Comparison of ENCODE assay signal across 1 cellular context in the genomic region with DNA sequence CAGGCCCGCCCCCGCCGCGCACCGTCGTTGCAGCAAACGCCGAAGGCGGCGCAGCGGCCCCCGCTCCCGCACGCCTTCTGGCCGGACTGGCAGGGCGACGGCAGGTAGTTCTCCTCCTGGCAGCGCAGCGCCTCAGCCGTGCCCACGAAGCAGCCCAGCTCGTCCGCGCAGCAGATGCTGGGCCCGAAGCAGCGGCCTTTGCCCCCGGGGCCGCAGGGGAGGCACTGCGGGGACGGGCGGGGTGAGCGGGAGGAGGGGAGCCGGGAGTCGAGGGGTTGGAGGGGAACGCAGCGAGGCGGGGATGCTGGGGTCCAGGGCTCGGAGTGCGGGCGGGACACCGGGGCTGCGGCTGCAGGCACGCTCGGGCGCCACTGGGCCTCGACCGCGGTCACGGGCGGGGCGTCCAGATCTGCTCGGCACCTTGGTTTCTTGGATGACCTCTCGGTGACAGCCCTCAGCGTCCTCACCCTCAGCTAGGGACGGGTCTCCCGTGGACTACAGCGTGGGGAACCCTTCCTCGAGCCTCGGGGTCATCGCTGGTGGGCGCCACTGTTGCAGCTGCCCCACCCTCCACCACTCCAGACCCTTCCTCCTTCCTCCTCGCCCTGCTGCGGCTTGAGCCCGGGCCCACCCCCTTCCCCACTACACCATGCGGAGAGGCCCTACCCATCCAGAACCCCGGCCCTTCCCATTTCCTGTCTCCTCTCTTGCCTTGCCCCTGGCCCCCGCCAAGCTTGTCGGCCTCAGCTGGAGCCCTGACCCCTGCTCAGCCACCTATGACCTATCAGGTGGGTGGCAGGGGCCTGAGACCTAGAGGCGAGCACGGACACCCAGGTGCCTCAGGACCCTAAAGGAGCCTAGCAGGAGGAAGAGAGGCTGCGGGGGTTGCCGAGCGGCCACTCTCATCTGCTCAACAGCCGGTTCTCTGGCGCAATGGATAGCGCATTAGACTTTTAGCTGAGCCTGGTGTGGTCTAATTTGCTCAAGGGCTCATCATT.
TF ChIP-seq lines count a peak whose summit lies in the region.

No MANE protein-coding gene starts in this region.

TF ChIP-seq in HepG2, 621 proteins besides CTCF, POLR2A, EP300 and RAD21 (continues in another document):
- TF ChIP-seq ATF1 (CRISPR knock-in tag; IDR thresholded peaks at IDR 0.05) (no peak), SRY (CRISPR knock-in tag; IDR thresholded peaks at IDR 0.05) (no peak), NCOA2 (CRISPR knock-in tag; IDR thresholded peaks at IDR 0.05) (no peak), NPAS2 (CRISPR knock-in tag; IDR thresholded peaks at IDR 0.05; ENCODE audit: borderline replicate concordance) (no peak), ZNF333 (CRISPR knock-in tag; IDR thresholded peaks at IDR 0.05; ENCODE audit: borderline replicate concordance) (no peak), SRSF9 (IDR thresholded peaks at IDR 0.05; ENCODE audit: borderline replicate concordance, insufficient read depth, low read depth, low read length, poor library complexity, severe bottlenecking) (no peak), ZFP36L2 (CRISPR knock-in tag; IDR thresholded peaks at IDR 0.05) (no peak), TBX3 (IDR thresholded peaks at IDR 0.05; ENCODE audit: borderline replicate concordance) (no peak), EHMT2 (IDR thresholded peaks at IDR 0.05; ENCODE audit: borderline replicate concordance, low read depth, low read length) (no peak), MAZ (IDR thresholded peaks at IDR 0.05; ENCODE audit: borderline replicate concordance, low read depth, low read length) (no peak; the same call in 1 of the 2 replicates), MAZ (CRISPR knock-in tag; IDR thresholded peaks at IDR 0.05; ENCODE audit: low read depth) (peak; percentile 53; the same call in 1 of the 2 replicates), ZNF850 (CRISPR knock-in tag; conservative IDR thresholded peaks at IDR 0.05) (no peak), ZNF746 (CRISPR knock-in tag; IDR thresholded peaks at IDR 0.05) (no peak), ZNF234 (CRISPR knock-in tag; conservative IDR thresholded peaks at IDR 0.05) (no peak), HNRNPL (IDR thresholded peaks at IDR 0.05; ENCODE audit: low read depth, low read length) (no peak), ZNF337 (CRISPR knock-in tag; IDR thresholded peaks at IDR 0.05; ENCODE audit: borderline replicate concordance, low read depth) (no peak), ZNF572 (CRISPR knock-in tag; IDR thresholded peaks at IDR 0.05) (0 out of 2 replicates have a peak, but pooled peaks have one; percentile 63), NFYC (CRISPR knock-in tag; IDR thresholded peaks at IDR 0.05) (no peak), U2AF2 (IDR thresholded peaks at IDR 0.05; ENCODE audit: low read depth, low read length) (no peak), FIP1L1 (IDR thresholded peaks at IDR 0.05; ENCODE audit: borderline replicate concordance, insufficient read depth, low read depth, low read length) (no peak), HOXA3 (CRISPR knock-in tag; IDR thresholded peaks at IDR 0.05) (peak; percentile 18)
- TF ChIP-seq, protein P1, sequence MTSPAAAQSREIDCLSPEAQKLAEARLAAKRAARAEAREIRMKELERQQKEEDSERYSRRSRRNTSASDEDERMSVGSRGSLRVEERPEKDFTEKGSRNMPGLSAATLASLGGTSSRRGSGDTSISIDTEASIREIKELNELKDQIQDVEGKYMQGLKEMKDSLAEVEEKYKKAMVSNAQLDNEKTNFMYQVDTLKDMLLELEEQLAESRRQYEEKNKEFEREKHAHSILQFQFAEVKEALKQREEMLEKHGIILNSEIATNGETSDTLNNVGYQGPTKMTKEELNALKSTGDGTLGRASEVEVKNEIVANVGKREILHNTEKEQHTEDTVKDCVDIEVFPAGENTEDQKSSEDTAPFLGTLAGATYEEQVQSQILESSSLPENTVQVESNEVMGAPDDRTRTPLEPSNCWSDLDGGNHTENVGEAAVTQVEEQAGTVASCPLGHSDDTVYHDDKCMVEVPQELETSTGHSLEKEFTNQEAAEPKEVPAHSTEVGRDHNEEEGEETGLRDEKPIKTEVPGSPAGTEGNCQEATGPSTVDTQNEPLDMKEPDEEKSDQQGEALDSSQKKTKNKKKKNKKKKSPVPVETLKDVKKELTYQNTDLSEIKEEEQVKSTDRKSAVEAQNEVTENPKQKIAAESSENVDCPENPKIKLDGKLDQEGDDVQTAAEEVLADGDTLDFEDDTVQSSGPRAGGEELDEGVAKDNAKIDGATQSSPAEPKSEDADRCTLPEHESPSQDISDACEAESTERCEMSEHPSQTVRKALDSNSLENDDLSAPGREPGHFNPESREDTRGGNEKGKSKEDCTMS (CRISPR knock-in tag; conservative IDR thresholded peaks at IDR 0.05), result no peak
- TF ChIP-seq, protein P2, sequence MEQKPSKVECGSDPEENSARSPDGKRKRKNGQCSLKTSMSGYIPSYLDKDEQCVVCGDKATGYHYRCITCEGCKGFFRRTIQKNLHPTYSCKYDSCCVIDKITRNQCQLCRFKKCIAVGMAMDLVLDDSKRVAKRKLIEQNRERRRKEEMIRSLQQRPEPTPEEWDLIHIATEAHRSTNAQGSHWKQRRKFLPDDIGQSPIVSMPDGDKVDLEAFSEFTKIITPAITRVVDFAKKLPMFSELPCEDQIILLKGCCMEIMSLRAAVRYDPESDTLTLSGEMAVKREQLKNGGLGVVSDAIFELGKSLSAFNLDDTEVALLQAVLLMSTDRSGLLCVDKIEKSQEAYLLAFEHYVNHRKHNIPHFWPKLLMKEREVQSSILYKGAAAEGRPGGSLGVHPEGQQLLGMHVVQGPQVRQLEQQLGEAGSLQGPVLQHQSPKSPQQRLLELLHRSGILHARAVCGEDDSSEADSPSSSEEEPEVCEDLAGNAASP (CRISPR knock-in tag; IDR thresholded peaks at IDR 0.05; ENCODE audit: borderline replicate concordance), result no peak
- TF ChIP-seq, protein P3, sequence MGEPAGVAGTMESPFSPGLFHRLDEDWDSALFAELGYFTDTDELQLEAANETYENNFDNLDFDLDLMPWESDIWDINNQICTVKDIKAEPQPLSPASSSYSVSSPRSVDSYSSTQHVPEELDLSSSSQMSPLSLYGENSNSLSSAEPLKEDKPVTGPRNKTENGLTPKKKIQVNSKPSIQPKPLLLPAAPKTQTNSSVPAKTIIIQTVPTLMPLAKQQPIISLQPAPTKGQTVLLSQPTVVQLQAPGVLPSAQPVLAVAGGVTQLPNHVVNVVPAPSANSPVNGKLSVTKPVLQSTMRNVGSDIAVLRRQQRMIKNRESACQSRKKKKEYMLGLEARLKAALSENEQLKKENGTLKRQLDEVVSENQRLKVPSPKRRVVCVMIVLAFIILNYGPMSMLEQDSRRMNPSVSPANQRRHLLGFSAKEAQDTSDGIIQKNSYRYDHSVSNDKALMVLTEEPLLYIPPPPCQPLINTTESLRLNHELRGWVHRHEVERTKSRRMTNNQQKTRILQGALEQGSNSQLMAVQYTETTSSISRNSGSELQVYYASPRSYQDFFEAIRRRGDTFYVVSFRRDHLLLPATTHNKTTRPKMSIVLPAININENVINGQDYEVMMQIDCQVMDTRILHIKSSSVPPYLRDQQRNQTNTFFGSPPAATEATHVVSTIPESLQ (CRISPR knock-in tag; conservative IDR thresholded peaks at IDR 0.05), result no peak
- TF ChIP-seq, protein P4, sequence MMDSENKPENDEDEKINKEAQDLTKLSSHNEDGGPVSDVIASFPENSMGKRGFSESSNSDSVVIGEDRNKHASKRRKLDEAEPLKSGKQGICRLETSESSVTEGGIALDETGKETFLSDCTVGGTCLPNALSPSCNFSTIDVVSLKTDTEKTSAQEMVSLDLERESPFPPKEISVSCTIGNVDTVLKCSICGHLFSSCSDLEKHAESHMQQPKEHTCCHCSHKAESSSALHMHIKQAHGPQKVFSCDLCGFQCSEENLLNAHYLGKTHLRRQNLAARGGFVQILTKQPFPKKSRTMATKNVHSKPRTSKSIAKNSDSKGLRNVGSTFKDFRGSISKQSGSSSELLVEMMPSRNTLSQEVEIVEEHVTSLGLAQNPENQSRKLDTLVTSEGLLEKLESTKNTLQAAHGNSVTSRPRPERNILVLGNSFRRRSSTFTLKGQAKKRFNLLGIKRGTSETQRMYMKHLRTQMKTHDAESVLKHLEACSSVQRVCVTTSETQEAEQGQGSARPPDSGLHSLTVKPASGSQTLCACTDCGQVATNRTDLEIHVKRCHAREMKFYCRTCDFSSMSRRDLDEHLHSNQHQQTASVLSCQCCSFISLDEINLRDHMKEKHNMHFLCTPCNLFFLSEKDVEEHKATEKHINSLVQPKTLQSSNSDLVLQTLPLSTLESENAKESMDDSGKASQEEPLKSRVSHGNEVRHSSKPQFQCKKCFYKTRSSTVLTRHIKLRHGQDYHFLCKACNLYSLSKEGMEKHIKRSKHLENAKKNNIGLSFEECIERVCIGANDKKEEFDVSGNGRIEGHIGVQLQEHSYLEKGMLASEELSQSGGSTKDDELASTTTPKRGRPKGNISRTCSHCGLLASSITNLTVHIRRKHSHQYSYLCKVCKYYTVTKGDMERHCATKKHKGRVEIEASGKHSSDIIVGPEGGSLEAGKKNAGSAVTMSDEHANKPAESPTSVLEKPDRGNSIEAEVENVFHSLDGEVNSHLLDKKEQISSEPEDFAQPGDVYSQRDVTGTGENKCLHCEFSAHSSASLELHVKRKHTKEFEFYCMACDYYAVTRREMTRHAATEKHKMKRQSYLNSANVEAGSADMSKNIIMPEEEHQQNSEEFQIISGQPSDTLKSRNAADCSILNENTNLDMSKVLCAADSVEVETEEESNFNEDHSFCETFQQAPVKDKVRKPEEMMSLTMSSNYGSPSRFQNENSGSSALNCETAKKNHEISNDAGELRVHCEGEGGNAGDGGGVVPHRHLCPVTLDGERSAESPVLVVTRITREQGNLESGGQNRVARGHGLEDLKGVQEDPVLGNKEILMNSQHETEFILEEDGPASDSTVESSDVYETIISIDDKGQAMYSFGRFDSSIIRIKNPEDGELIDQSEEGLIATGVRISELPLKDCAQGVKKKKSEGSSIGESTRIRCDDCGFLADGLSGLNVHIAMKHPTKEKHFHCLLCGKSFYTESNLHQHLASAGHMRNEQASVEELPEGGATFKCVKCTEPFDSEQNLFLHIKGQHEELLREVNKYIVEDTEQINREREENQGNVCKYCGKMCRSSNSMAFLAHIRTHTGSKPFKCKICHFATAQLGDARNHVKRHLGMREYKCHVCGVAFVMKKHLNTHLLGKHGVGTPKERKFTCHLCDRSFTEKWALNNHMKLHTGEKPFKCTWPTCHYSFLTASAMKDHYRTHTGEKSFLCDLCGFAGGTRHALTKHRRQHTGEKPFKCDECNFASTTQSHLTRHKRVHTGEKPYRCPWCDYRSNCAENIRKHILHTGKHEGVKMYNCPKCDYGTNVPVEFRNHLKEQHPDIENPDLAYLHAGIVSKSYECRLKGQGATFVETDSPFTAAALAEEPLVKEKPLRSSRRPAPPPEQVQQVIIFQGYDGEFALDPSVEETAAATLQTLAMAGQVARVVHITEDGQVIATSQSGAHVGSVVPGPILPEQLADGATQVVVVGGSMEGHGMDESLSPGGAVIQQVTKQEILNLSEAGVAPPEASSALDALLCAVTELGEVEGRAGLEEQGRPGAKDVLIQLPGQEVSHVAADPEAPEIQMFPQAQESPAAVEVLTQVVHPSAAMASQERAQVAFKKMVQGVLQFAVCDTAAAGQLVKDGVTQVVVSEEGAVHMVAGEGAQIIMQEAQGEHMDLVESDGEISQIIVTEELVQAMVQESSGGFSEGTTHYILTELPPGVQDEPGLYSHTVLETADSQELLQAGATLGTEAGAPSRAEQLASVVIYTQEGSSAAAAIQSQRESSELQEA (CRISPR knock-in tag; IDR thresholded peaks at IDR 0.05; ENCODE audit: not compliant biosample characterization), result no peak
- TF ChIP-seq, protein P5, sequence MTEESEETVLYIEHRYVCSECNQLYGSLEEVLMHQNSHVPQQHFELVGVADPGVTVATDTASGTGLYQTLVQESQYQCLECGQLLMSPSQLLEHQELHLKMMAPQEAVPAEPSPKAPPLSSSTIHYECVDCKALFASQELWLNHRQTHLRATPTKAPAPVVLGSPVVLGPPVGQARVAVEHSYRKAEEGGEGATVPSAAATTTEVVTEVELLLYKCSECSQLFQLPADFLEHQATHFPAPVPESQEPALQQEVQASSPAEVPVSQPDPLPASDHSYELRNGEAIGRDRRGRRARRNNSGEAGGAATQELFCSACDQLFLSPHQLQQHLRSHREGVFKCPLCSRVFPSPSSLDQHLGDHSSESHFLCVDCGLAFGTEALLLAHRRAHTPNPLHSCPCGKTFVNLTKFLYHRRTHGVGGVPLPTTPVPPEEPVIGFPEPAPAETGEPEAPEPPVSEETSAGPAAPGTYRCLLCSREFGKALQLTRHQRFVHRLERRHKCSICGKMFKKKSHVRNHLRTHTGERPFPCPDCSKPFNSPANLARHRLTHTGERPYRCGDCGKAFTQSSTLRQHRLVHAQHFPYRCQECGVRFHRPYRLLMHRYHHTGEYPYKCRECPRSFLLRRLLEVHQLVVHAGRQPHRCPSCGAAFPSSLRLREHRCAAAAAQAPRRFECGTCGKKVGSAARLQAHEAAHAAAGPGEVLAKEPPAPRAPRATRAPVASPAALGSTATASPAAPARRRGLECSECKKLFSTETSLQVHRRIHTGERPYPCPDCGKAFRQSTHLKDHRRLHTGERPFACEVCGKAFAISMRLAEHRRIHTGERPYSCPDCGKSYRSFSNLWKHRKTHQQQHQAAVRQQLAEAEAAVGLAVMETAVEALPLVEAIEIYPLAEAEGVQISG (CRISPR knock-in tag; IDR thresholded peaks at IDR 0.05), result no peak
